Comparison of ENCODE assay signal across 1 cellular context in the genomic region with DNA sequence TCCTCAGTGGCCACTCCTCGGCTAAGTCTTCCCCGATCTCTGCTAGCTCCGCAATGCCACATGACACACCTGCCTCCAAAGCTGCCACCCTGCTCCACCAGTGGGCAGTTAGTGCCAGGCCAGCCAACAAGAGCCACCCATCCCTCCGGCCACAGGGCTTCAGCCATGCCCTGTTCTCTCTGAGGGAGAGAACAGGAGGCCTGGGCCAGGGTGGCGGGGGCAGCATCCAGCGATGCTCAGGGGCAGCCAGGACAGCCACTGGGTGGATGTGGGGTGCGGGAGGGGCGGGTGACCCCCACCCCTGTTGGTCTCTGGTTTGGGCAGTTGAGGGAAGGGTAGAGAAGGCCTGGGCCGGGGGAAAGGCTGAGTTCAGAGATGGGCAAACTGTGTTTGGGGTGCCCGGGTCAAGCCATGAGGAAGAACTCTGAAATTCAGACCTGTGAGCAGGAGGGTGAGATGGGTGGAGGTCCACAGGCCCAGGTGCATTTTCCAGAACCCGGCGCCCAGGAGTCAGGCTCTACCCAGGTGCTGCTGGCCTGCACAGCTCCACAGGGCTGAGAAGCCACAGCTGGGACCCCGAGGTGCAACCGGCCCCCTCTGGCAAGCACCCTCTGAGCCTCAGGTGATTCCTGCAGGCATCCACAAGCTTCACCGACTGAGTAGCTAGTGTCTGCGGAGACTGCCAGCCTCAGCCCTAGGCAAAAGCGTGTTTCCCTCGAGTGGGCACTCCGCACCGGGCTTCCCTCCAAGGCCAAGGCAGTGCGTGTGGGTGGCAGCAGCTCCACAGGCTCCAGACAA.
TF ChIP-seq lines count a peak whose summit lies in the region.

No MANE protein-coding gene starts in this region.

TF ChIP-seq in HepG2, 621 proteins besides CTCF, POLR2A, EP300 and RAD21 (continued from another document):
- TF ChIP-seq MTA1 (CRISPR knock-in tag; IDR thresholded peaks at IDR 0.05; ENCODE audit: borderline replicate concordance) (no peak), EZH2 (conservative IDR thresholded peaks at IDR 0.05; ENCODE audit: low read depth, low read length) (no peak)
TF ChIP-seq in HepG2: peak in this region for 1.
